Comparison of ENCODE assay signal across 1 cellular context in the genomic region with DNA sequence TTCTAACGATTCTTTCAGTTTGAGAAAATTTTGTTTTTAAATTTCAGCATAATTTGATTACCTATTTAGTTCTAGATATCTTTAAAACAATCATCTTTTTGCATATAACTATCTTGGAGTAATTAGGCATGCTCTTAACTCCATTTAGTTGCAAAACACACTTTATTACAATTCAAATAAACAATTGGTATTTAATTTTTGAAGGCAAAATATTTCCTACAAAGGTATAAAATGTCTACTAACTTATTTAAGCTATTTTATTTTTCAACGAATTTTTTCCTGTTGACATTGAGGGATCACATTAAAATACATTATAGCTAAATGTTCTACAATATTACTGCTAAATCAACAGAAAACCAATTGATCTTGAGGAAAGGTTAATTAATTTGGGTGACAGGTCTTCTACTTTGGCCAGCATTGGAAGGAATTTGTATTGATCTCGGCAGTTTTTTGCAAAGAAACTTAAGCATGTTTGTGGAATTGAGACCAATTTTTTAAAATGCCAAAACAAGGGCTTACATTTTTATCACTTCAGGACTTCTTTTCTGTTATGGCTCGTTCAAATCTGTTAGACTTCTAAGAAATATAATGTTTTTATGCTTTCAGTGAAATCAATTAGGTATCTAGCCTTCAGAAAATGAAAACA.
TF ChIP-seq lines count a peak whose summit lies in the region.

No MANE protein-coding gene starts in this region.

TF ChIP-seq in WTC11, 78 proteins besides CTCF, POLR2A, EP300 and RAD21 (continued from another document):
- TF ChIP-seq, protein P1, sequence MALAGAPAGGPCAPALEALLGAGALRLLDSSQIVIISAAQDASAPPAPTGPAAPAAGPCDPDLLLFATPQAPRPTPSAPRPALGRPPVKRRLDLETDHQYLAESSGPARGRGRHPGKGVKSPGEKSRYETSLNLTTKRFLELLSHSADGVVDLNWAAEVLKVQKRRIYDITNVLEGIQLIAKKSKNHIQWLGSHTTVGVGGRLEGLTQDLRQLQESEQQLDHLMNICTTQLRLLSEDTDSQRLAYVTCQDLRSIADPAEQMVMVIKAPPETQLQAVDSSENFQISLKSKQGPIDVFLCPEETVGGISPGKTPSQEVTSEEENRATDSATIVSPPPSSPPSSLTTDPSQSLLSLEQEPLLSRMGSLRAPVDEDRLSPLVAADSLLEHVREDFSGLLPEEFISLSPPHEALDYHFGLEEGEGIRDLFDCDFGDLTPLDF (CRISPR knock-in tag; IDR thresholded peaks at IDR 0.05): no peak
- TF ChIP-seq ZNF138 (CRISPR knock-in tag; conservative IDR thresholded peaks at IDR 0.05): no peak
- TF ChIP-seq, protein P2, sequence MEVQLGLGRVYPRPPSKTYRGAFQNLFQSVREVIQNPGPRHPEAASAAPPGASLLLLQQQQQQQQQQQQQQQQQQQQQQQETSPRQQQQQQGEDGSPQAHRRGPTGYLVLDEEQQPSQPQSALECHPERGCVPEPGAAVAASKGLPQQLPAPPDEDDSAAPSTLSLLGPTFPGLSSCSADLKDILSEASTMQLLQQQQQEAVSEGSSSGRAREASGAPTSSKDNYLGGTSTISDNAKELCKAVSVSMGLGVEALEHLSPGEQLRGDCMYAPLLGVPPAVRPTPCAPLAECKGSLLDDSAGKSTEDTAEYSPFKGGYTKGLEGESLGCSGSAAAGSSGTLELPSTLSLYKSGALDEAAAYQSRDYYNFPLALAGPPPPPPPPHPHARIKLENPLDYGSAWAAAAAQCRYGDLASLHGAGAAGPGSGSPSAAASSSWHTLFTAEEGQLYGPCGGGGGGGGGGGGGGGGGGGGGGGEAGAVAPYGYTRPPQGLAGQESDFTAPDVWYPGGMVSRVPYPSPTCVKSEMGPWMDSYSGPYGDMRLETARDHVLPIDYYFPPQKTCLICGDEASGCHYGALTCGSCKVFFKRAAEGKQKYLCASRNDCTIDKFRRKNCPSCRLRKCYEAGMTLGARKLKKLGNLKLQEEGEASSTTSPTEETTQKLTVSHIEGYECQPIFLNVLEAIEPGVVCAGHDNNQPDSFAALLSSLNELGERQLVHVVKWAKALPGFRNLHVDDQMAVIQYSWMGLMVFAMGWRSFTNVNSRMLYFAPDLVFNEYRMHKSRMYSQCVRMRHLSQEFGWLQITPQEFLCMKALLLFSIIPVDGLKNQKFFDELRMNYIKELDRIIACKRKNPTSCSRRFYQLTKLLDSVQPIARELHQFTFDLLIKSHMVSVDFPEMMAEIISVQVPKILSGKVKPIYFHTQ (CRISPR knock-in tag; IDR thresholded peaks at IDR 0.05): no peak
